In the genomic region with DNA sequence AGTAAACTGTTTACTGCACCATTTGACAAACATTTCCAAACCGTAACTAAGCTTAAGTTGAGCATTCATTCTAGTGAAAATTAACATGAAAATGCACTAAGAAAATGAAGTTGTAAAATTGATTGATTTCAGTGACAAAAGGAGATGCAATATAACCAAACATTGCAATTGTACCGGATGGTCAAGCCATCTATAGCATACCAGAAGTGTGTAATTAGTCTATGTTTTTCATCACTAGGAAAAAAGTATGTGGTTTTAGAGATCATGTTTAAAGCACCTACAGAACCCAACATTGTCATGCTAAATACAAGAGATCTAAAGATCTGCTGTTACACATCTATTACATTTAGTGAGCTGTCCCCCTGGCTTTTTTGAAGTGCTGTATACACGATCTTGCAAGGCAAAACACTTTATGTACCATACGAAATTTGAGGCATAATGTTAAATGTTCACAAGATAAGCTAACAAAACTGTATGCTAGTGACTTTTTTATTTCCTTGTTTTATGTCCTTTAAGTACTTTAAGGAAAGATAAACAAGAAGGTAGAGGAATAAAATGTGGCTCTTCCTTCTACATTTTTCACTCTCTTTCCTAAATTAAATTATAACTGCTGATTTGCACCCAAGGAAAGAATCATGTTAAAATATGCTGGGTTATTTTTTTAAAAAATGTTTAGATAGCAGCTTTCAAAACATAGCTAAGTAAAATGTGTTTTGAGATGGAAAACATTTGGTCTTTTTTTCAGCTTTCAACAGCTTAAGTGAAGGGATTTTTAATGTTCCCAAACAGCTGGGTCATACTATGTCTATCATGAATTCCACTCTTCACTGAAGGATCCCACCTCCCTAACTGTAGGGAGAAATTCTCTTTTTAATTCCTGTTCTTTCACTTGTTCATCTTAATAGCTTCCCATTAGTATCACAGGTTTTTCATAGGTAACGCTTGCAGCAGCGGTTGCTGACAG, we compare ENCODE assay signal across 19 cellular contexts.
DNase-seq lines count a peak whose midpoint lies in the region; ATAC-seq, FAIRE-seq and TF ChIP-seq lines count a peak whose summit lies in the region.
"Had no signal": no experiment of that assay in that cellular context is flagged by ENCODE, and none has a peak within 500 bp of the region (broad histone marks: within the 10 kb centered on the region; RNA-seq: fewer than 3 reads in every experiment).

No MANE protein-coding gene starts in this region.

- H4K20me1 ChIP-seq in IMR-90 (ENCODE audit: insufficient read depth, low read length) (no peaks in the 10 kb centered on the region), hepatocyte (ENCODE audit: insufficient read depth, poor library complexity, severe bottlenecking) (no peaks in the 10 kb centered on the region)

- H3K27ac ChIP-seq in A549: no peak overlapping the region
- H3K27ac ChIP-seq in IMR-90 (ENCODE audit: insufficient read depth, low read length): peak overlapping the region; percentile 77; the same call in 1 of the 2 replicates
- H3K27ac ChIP-seq in hepatocyte: no peak overlapping the region
- H3K27ac ChIP-seq: 22Rv1, HL-60 had no signal

- no peak for ATAC-seq in A549
- ATAC-seq in IMR-90 (ENCODE audit: low read depth): no peak
- ATAC-seq: GM12878, GM23338, K562 had no signal

- H2BK120ac ChIP-seq in IMR-90 (ENCODE audit: low read depth, low read length): no peak overlapping the region

- H3K9me1 ChIP-seq in IMR-90 (ENCODE audit: insufficient read depth, low read length): no peaks in the 10 kb centered on the region

- no peaks in the 10 kb centered on the region for H3K36me3 ChIP-seq in IMR-90 (ENCODE audit: control insufficient read depth, insufficient read depth, low read length)
- H3K36me3 ChIP-seq in hepatocyte (replicated peaks; ENCODE audit: insufficient read depth, low read depth): no peaks in the 10 kb centered on the region

- POLR2A ChIA-PET in A549 (lab: Yijun Ruan, JAX): no interaction called here
- POLR2A ChIA-PET in IMR-90 (lab: Charles Lee; ENCODE audit: unreplicated experiment): no interaction called here

- no peak overlapping the region for H4K91ac ChIP-seq in IMR-90 (ENCODE audit: insufficient read depth, low read depth, low read length)

- peaks cover 2% of the 10 kb centered on the region for H3K36me3 Mint-ChIP-seq in osteocyte (ENCODE audit: unreplicated experiment)

- H3K9ac ChIP-seq in IMR-90 (ENCODE audit: low read depth, low read length): no peak overlapping the region

- no peaks in the 10 kb centered on the region for H3K27me3 Mint-ChIP-seq in osteocyte (ENCODE audit: unreplicated experiment)
- H3K27me3 Mint-ChIP-seq: CD4-positive, alpha-beta T cell had no signal

- no peak for TF ChIP-seq EP300 in A549 (IDR thresholded peaks at IDR 0.05)

- H3K4me2 ChIP-seq in A549 (no peak overlapping the region), IMR-90 (ENCODE audit: low read depth, low read length) (no peak overlapping the region), hepatocyte (no peak overlapping the region)
- H3K4me2 ChIP-seq: GM23338 had no signal

- H3K18ac ChIP-seq in IMR-90 (ENCODE audit: low read depth, low read length): no peak overlapping the region; the same call in 1 of the 2 replicates

- no peaks in the 10 kb centered on the region for H3K9me3 ChIP-seq in A549
- H3K9me3 ChIP-seq in IMR-90 (ENCODE audit: control insufficient read depth, insufficient read depth, low read length): no peaks in the 10 kb centered on the region
- H3K9me3 ChIP-seq in hepatocyte (ENCODE audit: low read depth): no peaks in the 10 kb centered on the region

- no peak overlapping the region for H2BK15ac ChIP-seq in IMR-90 (ENCODE audit: low read depth, low read length)

- H2BK5ac ChIP-seq in IMR-90 (ENCODE audit: low read depth, low read length, poor library complexity, severe bottlenecking): no peak overlapping the region

- H2AK5ac ChIP-seq in IMR-90 (ENCODE audit: low read depth, low read length): no peak overlapping the region

- no peak overlapping the region for H3K14ac ChIP-seq in IMR-90 (replicated peaks; ENCODE audit: low read depth, low read length)

- H3K4ac ChIP-seq in IMR-90 (ENCODE audit: low read depth, low read length): no peak overlapping the region

- 34% methylated on average over 6 of the region's 6 CpGs for WGBS in A549 (ENCODE audit: missing lambda C conversion rate)
- WGBS in IMR-90 (ENCODE audit: extremely low coverage in 2 of 2, insufficient read length in 1 of 2), 2 experiments: no CpG with 5 or more reads among the region's 6 CpGs
- 72% methylated on average over 6 of the region's 6 CpGs for WGBS in hepatocyte (ENCODE audit: low lambda C conversion rate, missing lambda C conversion rate)

- no peak overlapping the region for H3K23ac ChIP-seq in IMR-90 (ENCODE audit: low read depth, low read length)

- peaks cover 4% of the 10 kb centered on the region for H3K9me3 Mint-ChIP-seq in osteocyte (ENCODE audit: unreplicated experiment)
- H3K9me3 Mint-ChIP-seq: CD4-positive, alpha-beta T cell; GM23338 had no signal

- H3K4me1 Mint-ChIP-seq in osteocyte (ENCODE audit: unreplicated experiment): peaks cover 25% of the 10 kb centered on the region
- H3K4me1 Mint-ChIP-seq: B cell had no signal

- H4K8ac ChIP-seq in IMR-90 (ENCODE audit: low read depth in 2 of 2, low read length in 2 of 2): no peak overlapping the region

- H3K27me3 ChIP-seq in IMR-90 (ENCODE audit: control insufficient read depth, insufficient read depth, low read length) (no peaks in the 10 kb centered on the region), hepatocyte (no peaks in the 10 kb centered on the region)

- H3K4me3 ChIP-seq in A549 (no peak overlapping the region), IMR-90 (ENCODE audit: insufficient read depth, low read depth, low read length) (no peak overlapping the region), hepatocyte (no peak overlapping the region)
- H3K4me3 ChIP-seq: GM12878, GM23338, K562 had no signal

- no TSS peak for BruUV-seq in IMR-90 (replicated peaks; lab: Mats Ljungman, UMichigan)

- no peak for TF ChIP-seq RAD21 in A549 (conservative IDR thresholded peaks at IDR 0.05 in 1 of 2, IDR thresholded peaks at IDR 0.05 in 1 of 2)
- no peak for TF ChIP-seq RAD21 in IMR-90 (IDR thresholded peaks at IDR 0.05; ENCODE audit: low read length)

- H2AFZ ChIP-seq in IMR-90 (replicated peaks; ENCODE audit: low read length, poor library complexity): no peak overlapping the region
- H2AFZ ChIP-seq in hepatocyte: no peak overlapping the region
- H2AFZ ChIP-seq: GM23338 had no signal

- H2BK20ac ChIP-seq in IMR-90 (ENCODE audit: low read depth, low read length): no peak overlapping the region

- CTCF ChIA-PET in A549 (lab: Yijun Ruan, JAX): interaction anchor here (1.4 kb wide), 1 partner anchor 16 kb away, joined by 12 read pairs; no protein-coding TSS in a partner anchor
- CTCF ChIA-PET in IMR-90 (lab: Yijun Ruan, JAX): interaction anchor here (1.2 kb wide), 1 partner anchor 7 kb away, joined by 3 read pairs; no protein-coding TSS in a partner anchor

- no peaks in the 10 kb centered on the region for H3K9me2 ChIP-seq in hepatocyte (replicated peaks; ENCODE audit: insufficient read depth)

- no peak overlapping the region for H2AK9ac ChIP-seq in IMR-90 (replicated peaks; ENCODE audit: low read depth, low read length, poor library complexity)

- TF ChIP-seq POLR2A in A549 (IDR thresholded peaks at IDR 0.05; ENCODE audit: low read length): no peak
- no peak for TF ChIP-seq POLR2A in IMR-90 (IDR thresholded peaks at IDR 0.05; ENCODE audit: low read depth, low read length)

- H3K27ac Mint-ChIP-seq in osteocyte (ENCODE audit: unreplicated experiment): peak overlapping the region; percentile 11
- H3K27ac Mint-ChIP-seq: B cell; CD4-positive, alpha-beta T cell; GM23338; H9 had no signal

- DNase-seq in NCI-H2107 treated with DMSO at 0.1 percent for 48 hours (lab: John Stamatoyannopoulos, UW; ENCODE audit: unreplicated experiment) (peak; percentile 37), NCI-H2107 (lab: John Stamatoyannopoulos, UW) (no peak), A549 (ENCODE audit: low read depth in 1 of 2, low spot score in 1 of 2) (no peak), IMR-90 (no peak), osteocyte (ENCODE audit: extremely low spot score, unreplicated experiment) (no peak), AG08395 (ENCODE audit: low spot score) (no peak), hepatocyte (ENCODE audit: low spot score) (no peak)
- DNase-seq in activated CD4-positive, alpha-beta T cell treated with anti-CD3 and anti-CD28 coated beads for 1 hour: no peak
- DNase-seq: ACHN; C1 segment of cervical spinal cord; CD4-positive, alpha-beta T cell; DMS79; H9 had no signal

- intact Hi-C loops in IMR-90 (cut with micrococcal nuclease): no loop called here

- no peaks in the 10 kb centered on the region for H3K4me1 ChIP-seq in A549
- H3K4me1 ChIP-seq in IMR-90 (ENCODE audit: control insufficient read depth, insufficient read depth, low read length): no peaks in the 10 kb centered on the region; the same call in 1 of the 2 replicates
- no peaks in the 10 kb centered on the region for H3K4me1 ChIP-seq in hepatocyte (ENCODE audit: insufficient read depth)

- peak overlapping the region; percentile 18; the same call in 1 of the 2 replicates for H4K5ac ChIP-seq in IMR-90 (ENCODE audit: low read depth, low read length)

- H3K79me1 ChIP-seq in IMR-90 (ENCODE audit: low read depth in 1 of 2, low read length in 2 of 2): no peaks in the 10 kb centered on the region

- in situ Hi-C loops in IMR-90 (cut with MboI; ENCODE audit: low sequenced_read_pairs): no loop called here

- H3K79me2 ChIP-seq in hepatocyte: peaks cover 11% of the 10 kb centered on the region

- FAIRE-seq in A549 (lab: Jason Lieb, UNC): peak; percentile 54
- FAIRE-seq: GM12878, K562 had no signal

- dilution Hi-C loops in IMR-90 (cut with HindIII; ENCODE audit: low sequenced_read_pairs, unreplicated experiment): no loop called here

- H3K56ac ChIP-seq in IMR-90 (ENCODE audit: extremely low read depth, insufficient read depth, low read length): no peak overlapping the region

- H3K4me3 Mint-ChIP-seq in osteocyte (ENCODE audit: unreplicated experiment): no peak overlapping the region
- H3K4me3 Mint-ChIP-seq: B cell; CD4-positive, alpha-beta T cell; GM23338; H9 had no signal

- TF ChIP-seq CTCF in A549 (IDR thresholded peaks at IDR 0.05) (no peak), IMR-90 (conservative IDR thresholded peaks at IDR 0.05; ENCODE audit: low read depth, low read length) (no peak), osteocyte (IDR thresholded peaks at IDR 0.05) (no peak), hepatocyte (IDR thresholded peaks at IDR 0.05; ENCODE audit: poor library complexity) (no peak)

TF ChIP-seq in A549, 52 proteins besides CTCF, POLR2A, EP300 and RAD21 (continues in another document):
- TF ChIP-seq NR3C1 (IDR thresholded peaks at IDR 0.05): no peak

TF ChIP-seq in IMR-90, 13 proteins besides CTCF, POLR2A, EP300 and RAD21 (continues in another document):
- TF ChIP-seq BHLHE40 (IDR thresholded peaks at IDR 0.05; ENCODE audit: low read depth, low read length) (no peak), FOS (IDR thresholded peaks at IDR 0.05; ENCODE audit: low read depth, low read length) (no peak), CEBPB (IDR thresholded peaks at IDR 0.05; ENCODE audit: low read depth, low read length) (no peak), RCOR1 (IDR thresholded peaks at IDR 0.05; ENCODE audit: insufficient replicate concordance, low read length) (no peak), MAFK (IDR thresholded peaks at IDR 0.05; ENCODE audit: low read depth, low read length) (no peak), SMC3 (IDR thresholded peaks at IDR 0.05; ENCODE audit: low read depth, low read length) (no peak)
